Comparison of ENCODE assay signal across 17 cellular contexts in genomic region chr6:19848465-19848864, GRCh38. TPM values are rescaled to one million over a fixed set of nuclear protein-coding genes. Genes with fewer than 3 reads are reported as not detected.
DNase-seq lines count a peak whose midpoint lies in the region; ATAC-seq and TF ChIP-seq lines count a peak whose summit lies in the region.
"Had no signal": no experiment of that assay in that cellular context is flagged by ENCODE, and none has a peak within 500 bp of the region (broad histone marks: within the 10 kb centered on the region; RNA-seq: fewer than 3 reads in every experiment).

No MANE protein-coding gene starts in this region.

- H3K9me3 Mint-ChIP-seq in osteocyte (ENCODE audit: unreplicated experiment): no peaks in the 10 kb centered on the region
- H3K9me3 Mint-ChIP-seq: CD4-positive, alpha-beta T cell had no signal

- no peak overlapping the region for H3K4me3 Mint-ChIP-seq in osteocyte (ENCODE audit: unreplicated experiment)
- H3K4me3 Mint-ChIP-seq: CD4-positive, alpha-beta T cell had no signal

- H3K36me3 Mint-ChIP-seq in osteocyte (ENCODE audit: unreplicated experiment): no peaks in the 10 kb centered on the region

- POLR2A ChIA-PET in Panc1 (lab: Charles Lee): no interaction called here

- H3K27ac ChIP-seq in Panc1 (ENCODE audit: low read length) (peak overlapping the region; percentile 58; the same call in 1 of the 2 replicates), coronary artery (peak overlapping the region; percentile 82 to 85), aorta (ENCODE audit: low read depth in 1 of 2, low read length in 2 of 2) (peak overlapping the region; percentile 77 to 87)

- intact Hi-C loops in Panc1 (cut with micrococcal nuclease; ENCODE audit: unreplicated experiment) (no loop called here), aorta (cut with DNase I) (loop anchor here (5.0 to 10.0 kb wide), 4 partner anchors 36 to 524 kb away; no protein-coding TSS in a partner anchor), posterior vena cava (cut with DNase I) (no loop called here)

- no peaks in the 10 kb centered on the region for H3K27me3 Mint-ChIP-seq in osteocyte (ENCODE audit: unreplicated experiment)

- peak overlapping the region; percentile 20 for H3K27ac Mint-ChIP-seq in osteocyte (ENCODE audit: unreplicated experiment)
- H3K27ac Mint-ChIP-seq: CD4-positive, alpha-beta T cell had no signal

- CTCF ChIA-PET in Panc1 (lab: Charles Lee): no interaction called here

- H3K9me3 ChIP-seq in Panc1 (ENCODE audit: control insufficient read depth, insufficient read depth, low read depth, low read length): no peaks in the 10 kb centered on the region
- H3K9me3 ChIP-seq in aorta (ENCODE audit: control insufficient read depth, low read length): no peaks in the 10 kb centered on the region
- H3K9me3 ChIP-seq: BE2C, SK-N-SH had no signal

- DNase-seq in Panc1 (ENCODE audit: low read depth, low spot score) (no peak), coronary artery (ENCODE audit: low spot score) (no peak), osteocyte (ENCODE audit: extremely low spot score, unreplicated experiment) (no peak), aorta (no peak), posterior vena cava (ENCODE audit: low spot score) (no peak), RPMI8226 (no peak)
- DNase-seq: BE2C; Calu3; CD4-positive, alpha-beta T cell; DMS53; KG1; NCI-H1436; NCI-H748 treated with DMSO at 0.1 percent for 48 hours; Right ventricle myocardium superior; SK-N-SH had no signal

- H3K4me1 Mint-ChIP-seq in osteocyte (ENCODE audit: unreplicated experiment): peaks cover 48% of the 10 kb centered on the region

- no peaks in the 10 kb centered on the region for H3K36me3 ChIP-seq in Panc1 (ENCODE audit: control insufficient read depth, insufficient read depth, low read length)
- peaks cover 0 to 3% of the 10 kb centered on the region in 2 donors for H3K36me3 ChIP-seq in aorta (ENCODE audit: control insufficient read depth in 1 of 2, insufficient read depth in 2 of 2, low read length in 1 of 2)
- H3K36me3 ChIP-seq: BE2C had no signal

- 46 to 53% methylated on average over 2 of the region's 2 CpGs for WGBS in aorta, 2 donors

- in situ Hi-C loops in Panc1 (cut with HindIII; ENCODE audit: low pct_unique_long_range_greater_than_20kb, low sequenced_read_pairs): no loop called here

- BruUV-seq in Panc1 (replicated peaks; lab: Mats Ljungman, UMichigan): no TSS peak

- no peaks in the 10 kb centered on the region for H3K27me3 ChIP-seq in Panc1 (ENCODE audit: control insufficient read depth, insufficient read depth, low read length)
- no peaks in the 10 kb centered on the region for H3K27me3 ChIP-seq in aorta (ENCODE audit: control insufficient read depth in 1 of 2, insufficient read depth in 2 of 2, low read length in 1 of 2)

- TF ChIP-seq CTCF in Panc1 (IDR thresholded peaks at IDR 0.05): no peak
- TF ChIP-seq CTCF in coronary artery (IDR thresholded peaks at IDR 0.05): no peak
- no peak for TF ChIP-seq CTCF in osteocyte (IDR thresholded peaks at IDR 0.05)

- H3K4me1 ChIP-seq in Panc1 (ENCODE audit: control insufficient read depth, insufficient read depth, low read length) (peaks cover 18% of the 10 kb centered on the region), aorta (ENCODE audit: control insufficient read depth in 1 of 2, insufficient read depth in 2 of 2, low read length in 2 of 2) (peaks cover 10 to 19% of the 10 kb centered on the region in 2 donors)
- H3K4me1 ChIP-seq: BE2C had no signal

- ATAC-seq in Panc1 (no peak), aorta (ENCODE audit: low FRiP score) (no peak), GM21737 (IDR thresholded peaks at IDR 0.05; ENCODE audit: unreplicated experiment) (no peak)
- ATAC-seq: HCT116 had no signal

- no peak overlapping the region for H3K4me3 ChIP-seq in Panc1 (ENCODE audit: low read depth in 2 of 2, low read length in 2 of 2)
- peak overlapping the region; percentile 44 for H3K4me3 ChIP-seq in coronary artery
- H3K4me3 ChIP-seq in aorta (ENCODE audit: low read length in 2 of 2): peak overlapping the region; percentile 40 to 84

RNA-seq across cellular contexts. Expression of gene ID4, which starts 11.3 kb away (rescaled TPM):
- total RNA-seq in Panc1 (2021; ENCODE audit: unreplicated experiment) (0.10 TPM), osteocyte (42.5 and 46.8 TPM in 2 replicates), aorta (100 to 1,000 TPM in 1 of 2 donors, 10 to 100 TPM in 1; 85.1 to 111 TPM), posterior vena cava (10 to 100 TPM; 74.9 to 97.0 TPM)
- 0.12 TPM for polyA plus RNA-seq in Panc1 (2012; ENCODE audit: insufficient read length)
- polyA plus RNA-seq in aorta: 100 to 1,000 TPM in 1 of 2 donors, 10 to 100 TPM in 1; 58.6 to 247 TPM
- total RNA-seq: CD4-positive, alpha-beta T cell had no signal

Comparison
In these comparisons a context has a peak if more than half of its experiments do, and no peak if none do; other contexts are left out.
1. H3K4me3 ChIP-seq: peak in coronary artery (single experiment) and aorta (2 of 2); none in Panc1 (0 of 2).
2. RNA of gene ID4, which starts 11.3 kb away (total RNA-seq): 85.1 to 111 TPM in aorta, 74.9 to 97.0 TPM in posterior vena cava and 42.5 to 46.8 TPM in osteocyte; 0.10 TPM in Panc1 (single experiment); every median in the first group is over 10 times any median in the second.
3. intact Hi-C loops: an anchor here in aorta (5.0 to 10.0 kb wide); none called in Panc1 and posterior vena cava.
4. Peak in every context shown above with its lines, with median percentiles within 50 percentile points of each other: H3K27ac ChIP-seq.